In the genomic region with DNA sequence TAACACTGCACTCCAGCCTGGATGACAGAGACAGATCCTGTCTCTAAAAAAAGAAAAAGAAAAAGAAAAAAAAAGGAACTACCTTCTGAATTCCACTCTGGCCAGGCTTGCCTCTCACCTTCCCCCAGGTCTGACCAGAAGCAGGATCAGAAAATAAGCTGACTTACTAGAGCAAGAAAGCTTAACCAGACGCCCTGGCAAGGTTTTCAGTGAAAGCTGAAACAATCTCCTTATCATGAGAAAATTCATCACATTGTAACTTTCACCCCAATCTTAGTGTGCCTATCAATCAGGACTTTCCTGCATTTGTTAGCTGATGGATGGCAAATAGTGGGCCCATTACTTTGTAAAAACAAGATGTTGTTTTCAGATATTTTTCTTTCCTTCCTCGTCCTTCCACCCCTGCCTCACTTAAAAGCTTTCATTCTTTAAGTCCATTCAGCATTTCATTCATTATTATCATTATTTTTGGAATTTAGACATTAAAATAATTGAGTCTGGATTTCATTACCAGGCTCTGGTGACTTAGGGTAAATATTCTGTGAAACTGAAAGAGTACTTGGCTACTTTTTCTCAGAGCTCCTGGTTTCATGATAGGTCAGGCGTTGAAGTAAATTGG, we compare ENCODE assay signal across 6 cellular contexts.
"Had no signal": no experiment of that assay in that cellular context is flagged by ENCODE, and none has a peak within 500 bp of the region (broad histone marks: within the 10 kb centered on the region; RNA-seq: fewer than 3 reads in every experiment).

No MANE protein-coding gene starts in this region.

- H3K4me1 ChIP-seq: foreskin keratinocyte, spleen, stomach had no signal

- H3K27ac ChIP-seq: cardiac muscle cell, foreskin keratinocyte, spleen, stomach had no signal

- H3K4me3 ChIP-seq: cardiac muscle cell, spleen, stomach had no signal

- H3K9me3 ChIP-seq: spleen, stomach had no signal

- H3K27me3 ChIP-seq: cardiac muscle cell, foreskin keratinocyte, spleen, stomach had no signal

- DNase-seq: activated CD4-positive, alpha-beta T cell treated with anti-CD3 and anti-CD28 coated beads, Interleukin-2, amount 50 U/mL, for 1 hour; glutamatergic neuron; spleen; stomach had no signal

- H3K36me3 ChIP-seq: cardiac muscle cell, spleen, stomach had no signal

- ATAC-seq: foreskin keratinocyte had no signal
